ENCODE assay signal across 37 cellular contexts in genomic region chr9:29199975-29200374, GRCh38. TPM values are rescaled to one million over a fixed set of nuclear protein-coding genes. Genes with fewer than 3 reads are reported as not detected.
"Had no signal": no experiment of that assay in that cellular context is flagged by ENCODE, and none has a peak within 500 bp of the region (broad histone marks: within the 10 kb centered on the region; RNA-seq: fewer than 3 reads in every experiment).

No MANE protein-coding gene starts in this region.

- H3K27ac ChIP-seq: body of pancreas, brain microvascular endothelial cell, breast epithelium, VCaP had no signal

- H3K27ac Mint-ChIP-seq: activated CD4-positive, alpha-beta memory T cell treated with anti-CD3 and anti-CD28 coated beads, Interleukin-2, amount 10 ng/mL, durations not matched to agents 7 days and 5 days; activated CD4-positive, alpha-beta T cell treated with anti-CD3 and anti-CD28 coated beads for 36 hours; activated CD4-positive, alpha-beta T cell treated with anti-CD3 and anti-CD28 coated beads, Interleukin-2, amount 10 ng/mL, durations not matched to agents 7 days and 5 days; activated CD8-positive, alpha-beta memory T cell treated with anti-CD3 and anti-CD28 coated beads, Interleukin-2, amount 10 ng/mL, durations not matched to agents 7 days and 5 days; activated CD8-positive, alpha-beta T cell treated with anti-CD3 and anti-CD28 coated beads, Interleukin-2, amount 10 ng/mL, durations not matched to agents 7 days and 5 days; activated naive CD4-positive, alpha-beta T cell treated with anti-CD3 and anti-CD28 coated beads, Interleukin-2, amount 10 ng/mL, durations not matched to agents 7 days and 5 days; activated naive CD4-positive, alpha-beta T cell treated with anti-CD3 and anti-CD28 coated beads, Interleukin-2, amount 50 U/mL, for 24 hours; activated naive CD8-positive, alpha-beta T cell; activated naive CD8-positive, alpha-beta T cell treated with anti-CD3 and anti-CD28 coated beads, Interleukin-2, amount 10 ng/mL, durations not matched to agents 7 days and 5 days; activated naive CD8-positive, alpha-beta T cell treated with anti-CD3 and anti-CD28 coated beads, Interleukin-2, amount 50 U/mL, for 24 hours; activated T-cell treated with anti-CD3 and anti-CD28 coated beads, Interleukin-2, amount 50 U/mL, for 24 hours; activated T-helper 2 cell treated with anti-CD3 and anti-CD28 coated beads, Interferon-gamma antibody, Interleukin-2, Interleukin-4, amounts not matched to agents 10 μg/mL and 5 μg/mL and 100 μg/mL, durations not matched to agents 14 hours and 24 hours and 36 hours; T-helper 1 cell treated with Interleukin-12 subunit alpha and Interleukin-12 subunit beta and Interleukin-4 antibody, amounts not matched to agents 30 μg/mL and 1 μg/mL, for 36 hours; T-helper 2 cell treated with Interferon-gamma antibody and Interleukin-4, amounts not matched to agents 5 μg/mL and 100 μg/mL, for 36 hours had no signal

- H3K4me3 ChIP-seq: body of pancreas, breast epithelium had no signal

- H3K4me1 ChIP-seq: body of pancreas, breast epithelium had no signal

- ATAC-seq: activated CD4-positive, alpha-beta T cell treated with anti-CD3 and anti-CD28 coated beads for 36 hours; activated CD4-positive, CD25-positive, alpha-beta regulatory T cell treated with anti-CD3 and anti-CD28 coated beads, Interleukin-2, amount 50 U/mL, for 24 hours; activated CD8-positive, alpha-beta memory T cell treated with anti-CD3 and anti-CD28 coated beads, Interleukin-2, amount 10 ng/mL, durations not matched to agents 7 days and 5 days; activated CD8-positive, alpha-beta T cell treated with anti-CD3 and anti-CD28 coated beads, Interleukin-2, amount 10 ng/mL, durations not matched to agents 7 days and 5 days; activated naive CD8-positive, alpha-beta T cell treated with anti-CD3 and anti-CD28 coated beads, Interleukin-2, amount 50 U/mL, for 24 hours; body of pancreas had no signal

- DNase-seq: activated CD4-positive, alpha-beta memory T cell treated with anti-CD3 and anti-CD28 coated beads, Interleukin-2, amount 10 ng/mL, durations not matched to agents 7 days and 5 days; activated CD4-positive, alpha-beta T cell treated with anti-CD3 and anti-CD28 coated beads for 1 hour; activated CD4-positive, alpha-beta T cell treated with anti-CD3 and anti-CD28 coated beads for 36 hours; activated CD4-positive, alpha-beta T cell treated with anti-CD3 and anti-CD28 coated beads for 48 hours; activated CD4-positive, alpha-beta T cell treated with anti-CD3 and anti-CD28 coated beads, Interleukin-2, amount 10 ng/mL, durations not matched to agents 7 days and 5 days; activated CD4-positive, alpha-beta T cell treated with anti-CD3 and anti-CD28 coated beads, Interleukin-2, amount 50 U/mL, for 48 hours; activated CD4-positive, CD25-positive, alpha-beta regulatory T cell; activated CD8-positive, alpha-beta memory T cell treated with anti-CD3 and anti-CD28 coated beads for 24 hours; activated CD8-positive, alpha-beta memory T cell treated with anti-CD3 and anti-CD28 coated beads, Interleukin-2, amount 10 ng/mL, durations not matched to agents 7 days and 5 days; activated CD8-positive, alpha-beta memory T cell treated with anti-CD3 and anti-CD28 coated beads, Interleukin-2, amount 50 U/mL, for 48 hours; activated CD8-positive, alpha-beta T cell treated with anti-CD3 and anti-CD28 coated beads, Interleukin-2, amount 10 ng/mL, durations not matched to agents 7 days and 5 days; activated effector memory CD4-positive, alpha-beta T cell treated with Interleukin-2 at 50 U/mL for 16 hours; activated gamma-delta T cell; activated naive CD4-positive, alpha-beta T cell treated with anti-CD3 and anti-CD28 coated beads, Interleukin-2, amount 10 ng/mL, durations not matched to agents 7 days and 5 days; activated naive CD4-positive, alpha-beta T cell treated with Interleukin-2 at 50 U/mL for 16 hours; activated naive CD8-positive, alpha-beta T cell treated with anti-CD3 and anti-CD28 coated beads, Interleukin-2, amount 10 ng/mL, durations not matched to agents 7 days and 5 days; activated naive CD8-positive, alpha-beta T cell treated with anti-CD3 and anti-CD28 coated beads, Interleukin-2, amount 50 U/mL, for 24 hours; activated T-cell treated with anti-CD3 and anti-CD28 coated beads, Interleukin-2, amount 50 U/mL, for 24 hours; activated T-cell treated with anti-CD3 and anti-CD28 coated beads, Interleukin-2, amount 50 U/mL, for 48 hours; amniotic stem cell; aorta; body of pancreas; brain microvascular endothelial cell; central memory CD4-positive, alpha-beta T cell; T-helper 2 cell; T-helper 9 cell had no signal

- FAIRE-seq: astrocyte, TTC549 had no signal

- H3K27me3 ChIP-seq: body of pancreas, brain microvascular endothelial cell, breast epithelium had no signal

- H3K9me3 ChIP-seq: body of pancreas, breast epithelium had no signal

- H3K9me3 Mint-ChIP-seq: activated CD4-positive, alpha-beta memory T cell treated with anti-CD3 and anti-CD28 coated beads, Interleukin-2, amount 10 ng/mL, durations not matched to agents 7 days and 5 days; activated CD4-positive, alpha-beta T cell treated with anti-CD3 and anti-CD28 coated beads, Interleukin-2, amount 10 ng/mL, durations not matched to agents 7 days and 5 days; activated naive CD4-positive, alpha-beta T cell treated with anti-CD3 and anti-CD28 coated beads, Interleukin-2, amount 10 ng/mL, durations not matched to agents 7 days and 5 days; activated naive CD4-positive, alpha-beta T cell treated with anti-CD3 and anti-CD28 coated beads, Interleukin-2, amount 50 U/mL, for 24 hours; activated naive CD8-positive, alpha-beta T cell treated with anti-CD3 and anti-CD28 coated beads, Interleukin-2, amount 10 ng/mL, durations not matched to agents 7 days and 5 days; activated naive CD8-positive, alpha-beta T cell treated with anti-CD3 and anti-CD28 coated beads, Interleukin-2, amount 50 U/mL, for 24 hours; activated T-cell treated with anti-CD3 and anti-CD28 coated beads, Interleukin-2, amount 50 U/mL, for 24 hours; activated T-helper 2 cell treated with anti-CD3 and anti-CD28 coated beads, Interferon-gamma antibody, Interleukin-2, Interleukin-4, amounts not matched to agents 10 μg/mL and 5 μg/mL and 100 μg/mL, durations not matched to agents 14 hours and 24 hours and 36 hours; T-helper 1 cell treated with Interleukin-12 subunit alpha and Interleukin-12 subunit beta and Interleukin-4 antibody, amounts not matched to agents 30 μg/mL and 1 μg/mL, for 36 hours; T-helper 2 cell treated with Interferon-gamma antibody and Interleukin-4, amounts not matched to agents 5 μg/mL and 100 μg/mL, for 36 hours had no signal

- H3K36me3 ChIP-seq: brain microvascular endothelial cell, breast epithelium had no signal

- H3K27me3 Mint-ChIP-seq: activated CD4-positive, alpha-beta memory T cell treated with anti-CD3 and anti-CD28 coated beads, Interleukin-2, amount 10 ng/mL, durations not matched to agents 7 days and 5 days; activated CD4-positive, alpha-beta T cell treated with anti-CD3 and anti-CD28 coated beads for 36 hours; activated CD4-positive, alpha-beta T cell treated with anti-CD3 and anti-CD28 coated beads, Interleukin-2, amount 10 ng/mL, durations not matched to agents 7 days and 5 days; activated CD8-positive, alpha-beta memory T cell treated with anti-CD3 and anti-CD28 coated beads, Interleukin-2, amount 10 ng/mL, durations not matched to agents 7 days and 5 days; activated naive CD4-positive, alpha-beta T cell treated with anti-CD3 and anti-CD28 coated beads, Interleukin-2, amount 10 ng/mL, durations not matched to agents 7 days and 5 days; activated naive CD8-positive, alpha-beta T cell treated with anti-CD3 and anti-CD28 coated beads, Interleukin-2, amount 10 ng/mL, durations not matched to agents 7 days and 5 days; activated naive CD8-positive, alpha-beta T cell treated with anti-CD3 and anti-CD28 coated beads, Interleukin-2, amount 50 U/mL, for 24 hours; activated T-cell treated with anti-CD3 and anti-CD28 coated beads, Interleukin-2, amount 50 U/mL, for 24 hours had no signal

- H3K36me3 Mint-ChIP-seq: activated CD8-positive, alpha-beta memory T cell treated with anti-CD3 and anti-CD28 coated beads, Interleukin-2, amount 10 ng/mL, durations not matched to agents 7 days and 5 days; activated naive CD4-positive, alpha-beta T cell treated with anti-CD3 and anti-CD28 coated beads, Interleukin-2, amount 10 ng/mL, durations not matched to agents 7 days and 5 days; activated naive CD4-positive, alpha-beta T cell treated with anti-CD3 and anti-CD28 coated beads, Interleukin-2, amount 50 U/mL, for 24 hours; activated naive CD8-positive, alpha-beta T cell; activated naive CD8-positive, alpha-beta T cell treated with anti-CD3 and anti-CD28 coated beads, Interleukin-2, amount 10 ng/mL, durations not matched to agents 7 days and 5 days had no signal

- H3K4me1 Mint-ChIP-seq: activated CD4-positive, alpha-beta memory T cell treated with anti-CD3 and anti-CD28 coated beads, Interleukin-2, amount 10 ng/mL, durations not matched to agents 7 days and 5 days; activated CD4-positive, alpha-beta T cell treated with anti-CD3 and anti-CD28 coated beads for 36 hours; activated CD4-positive, alpha-beta T cell treated with anti-CD3 and anti-CD28 coated beads, Interleukin-2, amount 10 ng/mL, durations not matched to agents 7 days and 5 days; activated CD8-positive, alpha-beta memory T cell treated with anti-CD3 and anti-CD28 coated beads, Interleukin-2, amount 10 ng/mL, durations not matched to agents 7 days and 5 days; activated naive CD4-positive, alpha-beta T cell treated with anti-CD3 and anti-CD28 coated beads, Interleukin-2, amount 10 ng/mL, durations not matched to agents 7 days and 5 days; activated naive CD4-positive, alpha-beta T cell treated with anti-CD3 and anti-CD28 coated beads, Interleukin-2, amount 50 U/mL, for 24 hours; activated naive CD8-positive, alpha-beta T cell treated with anti-CD3 and anti-CD28 coated beads, Interleukin-2, amount 10 ng/mL, durations not matched to agents 7 days and 5 days; activated naive CD8-positive, alpha-beta T cell treated with anti-CD3 and anti-CD28 coated beads, Interleukin-2, amount 50 U/mL, for 24 hours had no signal

- H3K4me3 Mint-ChIP-seq: activated CD4-positive, alpha-beta memory T cell treated with anti-CD3 and anti-CD28 coated beads, Interleukin-2, amount 10 ng/mL, durations not matched to agents 7 days and 5 days; activated CD4-positive, alpha-beta T cell treated with anti-CD3 and anti-CD28 coated beads for 36 hours; activated CD4-positive, alpha-beta T cell treated with anti-CD3 and anti-CD28 coated beads, Interleukin-2, amount 10 ng/mL, durations not matched to agents 7 days and 5 days; activated CD8-positive, alpha-beta memory T cell treated with anti-CD3 and anti-CD28 coated beads, Interleukin-2, amount 10 ng/mL, durations not matched to agents 7 days and 5 days; activated CD8-positive, alpha-beta T cell treated with anti-CD3 and anti-CD28 coated beads, Interleukin-2, amount 10 ng/mL, durations not matched to agents 7 days and 5 days; activated naive CD4-positive, alpha-beta T cell treated with anti-CD3 and anti-CD28 coated beads, Interleukin-2, amount 10 ng/mL, durations not matched to agents 7 days and 5 days; activated naive CD4-positive, alpha-beta T cell treated with anti-CD3 and anti-CD28 coated beads, Interleukin-2, amount 50 U/mL, for 24 hours; activated naive CD8-positive, alpha-beta T cell; activated naive CD8-positive, alpha-beta T cell treated with anti-CD3 and anti-CD28 coated beads, Interleukin-2, amount 10 ng/mL, durations not matched to agents 7 days and 5 days; activated naive CD8-positive, alpha-beta T cell treated with anti-CD3 and anti-CD28 coated beads, Interleukin-2, amount 50 U/mL, for 24 hours; activated T-cell treated with anti-CD3 and anti-CD28 coated beads, Interleukin-2, amount 50 U/mL, for 24 hours; T-helper 1 cell treated with Interleukin-12 subunit alpha and Interleukin-12 subunit beta and Interleukin-4 antibody, amounts not matched to agents 30 μg/mL and 1 μg/mL, for 36 hours; T-helper 2 cell treated with Interferon-gamma antibody and Interleukin-4, amounts not matched to agents 5 μg/mL and 100 μg/mL, for 36 hours had no signal

RNA-seq across cellular contexts. Expression of gene LINGO2, which starts 13.4 kb away (rescaled TPM):
- total RNA-seq: activated CD4-positive, alpha-beta memory T cell treated with anti-CD3 and anti-CD28 coated beads, Interleukin-2, amount 10 ng/mL, durations not matched to agents 7 days and 5 days; activated CD4-positive, alpha-beta T cell treated with anti-CD3 and anti-CD28 coated beads for 36 hours; activated CD4-positive, alpha-beta T cell treated with anti-CD3 and anti-CD28 coated beads, Interleukin-2, amount 10 ng/mL, durations not matched to agents 7 days and 5 days; activated CD8-positive, alpha-beta memory T cell treated with anti-CD3 and anti-CD28 coated beads, Interleukin-2, amount 10 ng/mL, durations not matched to agents 7 days and 5 days; activated CD8-positive, alpha-beta T cell treated with anti-CD3 and anti-CD28 coated beads, Interleukin-2, amount 10 ng/mL, durations not matched to agents 7 days and 5 days; activated naive CD8-positive, alpha-beta T cell treated with anti-CD3 and anti-CD28 coated beads, Interleukin-2, amount 10 ng/mL, durations not matched to agents 7 days and 5 days; activated T-helper 2 cell treated with anti-CD3 and anti-CD28 coated beads, Interferon-gamma antibody, Interleukin-2, Interleukin-4, amounts not matched to agents 10 μg/mL and 5 μg/mL and 100 μg/mL, durations not matched to agents 14 hours and 24 hours and 36 hours; aorta; body of pancreas; cardiac septum had no signal
- polyA plus RNA-seq: aorta had no signal
